Comparison of ENCODE assay signal across 7 cellular contexts in genomic region chr12:122336015-122336946, GRCh38.
DNase-seq lines count a peak whose midpoint lies in the region; ATAC-seq and TF ChIP-seq lines count a peak whose summit lies in the region.

No MANE protein-coding gene starts in this region.

- H3K27ac ChIP-seq in esophagus muscularis mucosa (replicated peaks in 1 of 4) = peak overlapping the region in 1 of 4 donors; percentile 14
- no peak overlapping the region for H3K27ac ChIP-seq in sigmoid colon

- TF ChIP-seq CTCF in GM10266 (IDR thresholded peaks at IDR 0.05; ENCODE audit: control insufficient read depth, insufficient read depth, low read depth, missing control alignments) (peak; percentile 65), esophagus muscularis mucosa (IDR thresholded peaks at IDR 0.05) (peak; percentile 48 to 71 (median 61)), sigmoid colon (IDR thresholded peaks at IDR 0.05) (peak in 3 of 4 experiments; percentile 36 to 63 (median 43))

- WGBS in esophagus muscularis mucosa = 86% methylated on average over 8 of the region's 8 CpGs
- 63 to 78% methylated on average over 8 of the region's 8 CpGs for WGBS in sigmoid colon, 2 donors

- H3K4me3 ChIP-seq in esophagus muscularis mucosa (no peak overlapping the region), sigmoid colon (no peak overlapping the region)

- H3K9me3 ChIP-seq in esophagus muscularis mucosa (no peaks in the 10 kb centered on the region), sigmoid colon (no peaks in the 10 kb centered on the region)

- no peak for TF ChIP-seq EP300 in esophagus muscularis mucosa (IDR thresholded peaks at IDR 0.05)
- no peak for TF ChIP-seq EP300 in sigmoid colon (IDR thresholded peaks at IDR 0.05)

- TF ChIP-seq POLR2A in esophagus muscularis mucosa (IDR thresholded peaks at IDR 0.05; ENCODE audit: low read depth) (no peak), sigmoid colon (IDR thresholded peaks at IDR 0.05) (no peak)

- ATAC-seq in HG02870 (IDR thresholded peaks at IDR 0.05; ENCODE audit: unreplicated experiment) = no peak

- DNase-seq in GM10266 (ENCODE audit: extremely low spot score) (peak; percentile 33), NCI-H2029 (lab: John Stamatoyannopoulos, UW) (peak; percentile 32), esophagus muscularis mucosa (ENCODE audit: extremely low spot score) (no peak), sigmoid colon (no peak), NCI-H1092 treated with DMSO at 0.1 percent for 48 hours (lab: John Stamatoyannopoulos, UW) (no peak)
- peak; percentile 30 to 32 for DNase-seq in activated CD4-positive, alpha-beta T cell treated with anti-CD3 and anti-CD28 coated beads, Interleukin-2, amount 50 U/mL, for 4 hours

- intact Hi-C loops in esophagus muscularis mucosa (cut with DNase I) = no loop called here
- intact Hi-C loops in sigmoid colon (cut with DNase I) = loop anchor here (5.0 kb wide), 1 partner anchor 136 kb away; no protein-coding TSS in a partner anchor

- H3K4me1 ChIP-seq in esophagus muscularis mucosa = peaks cover 0 to 13% (median 6%) of the 10 kb centered on the region in 4 donors
- H3K4me1 ChIP-seq in sigmoid colon = no peaks in the 10 kb centered on the region

- H3K27me3 ChIP-seq in esophagus muscularis mucosa = no peaks in the 10 kb centered on the region
- no peaks in the 10 kb centered on the region for H3K27me3 ChIP-seq in sigmoid colon

- H3K36me3 ChIP-seq in esophagus muscularis mucosa (peaks cover 48 to 98% (median 84%) of the 10 kb centered on the region in 4 donors), sigmoid colon (peaks cover 27 to 99% (median 46%) of the 10 kb centered on the region in 4 donors)

Comparison
In these comparisons a context has a peak if more than half of its experiments do, and no peak if none do; other contexts are left out.
1. DNase-seq: peak in GM10266 (single experiment), NCI-H2029 (single experiment) and activated CD4-positive, alpha-beta T cell treated with anti-CD3 and anti-CD28 coated beads, Interleukin-2, amount 50 U/mL, for 4 hours (2 of 2); none in esophagus muscularis mucosa (single experiment), sigmoid colon (single experiment) and NCI-H1092 treated with DMSO at 0.1 percent for 48 hours (single experiment).
2. Peak in every context shown above with its lines, with median percentiles within 50 percentile points of each other: CTCF ChIP-seq.